In the genomic region with DNA sequence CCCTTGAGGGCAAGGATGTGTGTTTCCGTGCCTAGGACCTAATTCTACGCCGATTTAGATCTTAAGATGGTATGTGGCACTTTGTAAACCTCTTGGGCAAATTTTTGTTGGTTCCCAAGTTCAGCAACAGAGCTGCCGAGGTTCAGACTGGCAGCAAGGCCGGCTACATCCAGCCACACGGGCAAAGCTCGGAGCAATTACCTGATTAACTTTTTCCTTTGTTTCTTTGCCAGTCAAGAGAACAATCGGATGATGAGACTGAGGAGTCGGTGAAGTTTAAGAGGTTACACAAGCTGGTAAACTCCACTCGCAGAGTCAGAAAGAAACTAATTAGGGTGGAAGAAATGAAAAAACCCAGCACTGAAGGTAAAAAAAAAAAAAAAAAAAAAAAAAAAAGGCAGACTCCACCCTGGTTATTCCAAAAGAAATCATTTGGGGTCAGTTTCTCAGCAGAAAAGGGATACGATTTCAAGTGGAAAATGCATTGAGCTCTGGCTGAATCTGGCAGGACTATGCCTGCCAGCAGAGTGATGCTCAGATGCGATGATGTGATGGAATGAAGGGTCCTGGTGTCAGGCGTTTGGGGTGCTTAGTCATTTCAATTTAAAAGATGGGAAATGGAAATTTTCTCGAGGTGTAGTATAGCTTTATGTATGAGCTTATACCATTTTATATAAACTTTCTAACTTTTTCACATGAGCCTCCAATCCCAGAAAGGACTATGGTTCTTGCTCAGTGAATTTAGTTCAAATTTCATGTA, we compare ENCODE assay signal across 14 cellular contexts.
DNase-seq lines count a peak whose midpoint lies in the region; TF ChIP-seq lines count a peak whose summit lies in the region.
"Had no signal": no experiment of that assay in that cellular context is flagged by ENCODE, and none has a peak within 500 bp of the region (broad histone marks: within the 10 kb centered on the region; RNA-seq: fewer than 3 reads in every experiment).

No MANE protein-coding gene starts in this region.

- H3K27ac ChIP-seq in breast epithelium (peak overlapping the region; percentile 93 to 95), esophagus muscularis mucosa (replicated peaks in 1 of 4) (peak overlapping the region; percentile 76 to 87 (median 81)), tibial nerve (peak overlapping the region; percentile 76 to 93 (median 88))

- H3K36me3 Mint-ChIP-seq in MCF 10A (ENCODE audit: insufficient read depth, unreplicated experiment) (peaks cover 15% of the 10 kb centered on the region), neural crest cell (ENCODE audit: low read depth) (peaks cover 15% of the 10 kb centered on the region), immature natural killer cell (no peaks in the 10 kb centered on the region)

- peak overlapping the region; percentile 28 to 64 (median 32) for H3K4me3 ChIP-seq in breast epithelium
- H3K4me3 ChIP-seq in esophagus muscularis mucosa: peak overlapping the region; percentile 17 to 41 (median 32)
- H3K4me3 ChIP-seq in tibial nerve: peak overlapping the region; percentile 15 to 41 (median 20)

- no peaks in the 10 kb centered on the region for H3K27me3 ChIP-seq in breast epithelium
- H3K27me3 ChIP-seq in esophagus muscularis mucosa: no peaks in the 10 kb centered on the region
- no peaks in the 10 kb centered on the region for H3K27me3 ChIP-seq in tibial nerve

- DNase-seq in breast epithelium (ENCODE audit: low spot score in 2 of 2): no peak
- DNase-seq in MCF 10A (ENCODE audit: unreplicated experiment): no peak
- DNase-seq in esophagus muscularis mucosa (ENCODE audit: extremely low spot score): peak; percentile 29
- no peak for DNase-seq in neural crest cell (ENCODE audit: low read depth, low spot score)
- DNase-seq in tibial nerve (ENCODE audit: low spot score in 2 of 2): no peak
- no peak for DNase-seq in immature natural killer cell
- no peak for DNase-seq in NOMO-1 treated with dmso at 0.1 percent for 144 hours (lab: John Stamatoyannopoulos, UW; ENCODE audit: unreplicated experiment)
- no peak for DNase-seq in NCI-H748 treated with DMSO at 0.1 percent for 48 hours (lab: John Stamatoyannopoulos, UW)
- DNase-seq: 8988T; activated CD4-positive, alpha-beta T cell treated with anti-CD3 and anti-CD28 coated beads, Interleukin-2, amount 10 ng/mL, durations not matched to agents 7 days and 5 days; activated effector memory CD4-positive, alpha-beta T cell treated with anti-CD3 and anti-CD28 coated beads, Interleukin-2, amount 50 U/mL, for 16 hours; DMS 273 treated with DMSO at 0.1 percent for 48 hours; left colon; OCI-M1 had no signal

- no peaks in the 10 kb centered on the region for H3K27me3 Mint-ChIP-seq in MCF 10A (ENCODE audit: insufficient read depth, unreplicated experiment)
- no peaks in the 10 kb centered on the region for H3K27me3 Mint-ChIP-seq in neural crest cell (ENCODE audit: low read depth)
- H3K27me3 Mint-ChIP-seq in immature natural killer cell (ENCODE audit: low read depth in 3 of 3): peaks cover 4 to 9% (median 6%) of the 10 kb centered on the region in 3 donors

- intact Hi-C loops in breast epithelium (cut with DNase I; ENCODE audit: low total_unique reads) (no loop called here), MCF 10A (cut with micrococcal nuclease) (no loop called here), esophagus muscularis mucosa (cut with DNase I) (no loop called here)

- CTCF ChIA-PET in MCF 10A (lab: Yijun Ruan, JAX): interaction anchor here (0.6 to 0.8 kb wide), 3 partner anchors 12 to 47 kb away, joined by 3 read pairs; no protein-coding TSS in a partner anchor

- 62% methylated on average over 14 of the region's 14 CpGs for whole genome bisulfite sequencing in esophagus muscularis mucosa
- whole genome bisulfite sequencing in tibial nerve, 2 donors: 20 to 42% methylated on average over 14 of the region's 14 CpGs

- H3K4me1 ChIP-seq in breast epithelium (peaks cover 0 to 14% of the 10 kb centered on the region in 2 donors), esophagus muscularis mucosa (peaks cover 18 to 78% (median 59%) of the 10 kb centered on the region in 4 donors), tibial nerve (peaks cover 0 to 79% (median 15%) of the 10 kb centered on the region in 4 donors)

- H3K4me1 Mint-ChIP-seq in MCF 10A (ENCODE audit: insufficient read depth, unreplicated experiment): peaks cover 8% of the 10 kb centered on the region
- peaks cover 39% of the 10 kb centered on the region for H3K4me1 Mint-ChIP-seq in neural crest cell
- no peaks in the 10 kb centered on the region for H3K4me1 Mint-ChIP-seq in immature natural killer cell
- H3K4me1 Mint-ChIP-seq: activated CD4-positive, alpha-beta T cell treated with anti-CD3 and anti-CD28 coated beads, Interleukin-2, amount 10 ng/mL, durations not matched to agents 7 days and 5 days had no signal

- H3K4me3 Mint-ChIP-seq in MCF 10A (ENCODE audit: unreplicated experiment) (no peak overlapping the region), neural crest cell (no peak overlapping the region), immature natural killer cell (no peak overlapping the region)
- H3K4me3 Mint-ChIP-seq: activated CD4-positive, alpha-beta T cell treated with anti-CD3 and anti-CD28 coated beads, Interleukin-2, amount 10 ng/mL, durations not matched to agents 7 days and 5 days had no signal

- H3K9me3 Mint-ChIP-seq in MCF 10A (ENCODE audit: unreplicated experiment): no peaks in the 10 kb centered on the region
- H3K9me3 Mint-ChIP-seq in neural crest cell: no peaks in the 10 kb centered on the region
- no peaks in the 10 kb centered on the region for H3K9me3 Mint-ChIP-seq in immature natural killer cell
- H3K9me3 Mint-ChIP-seq: activated CD4-positive, alpha-beta T cell treated with anti-CD3 and anti-CD28 coated beads, Interleukin-2, amount 10 ng/mL, durations not matched to agents 7 days and 5 days had no signal

- H3K27ac Mint-ChIP-seq in MCF 10A (ENCODE audit: low read depth, unreplicated experiment) (no peak overlapping the region), neural crest cell (ENCODE audit: unreplicated experiment) (peak overlapping the region; percentile 2), immature natural killer cell (no peak overlapping the region)
- H3K27ac Mint-ChIP-seq: activated CD4-positive, alpha-beta T cell treated with anti-CD3 and anti-CD28 coated beads, Interleukin-2, amount 10 ng/mL, durations not matched to agents 7 days and 5 days had no signal

- no peaks in the 10 kb centered on the region for H3K9me3 ChIP-seq in breast epithelium
- no peaks in the 10 kb centered on the region for H3K9me3 ChIP-seq in esophagus muscularis mucosa
- no peaks in the 10 kb centered on the region for H3K9me3 ChIP-seq in tibial nerve

- TF ChIP-seq CTCF in breast epithelium (IDR thresholded peaks at IDR 0.05) (no peak), MCF 10A (IDR thresholded peaks at IDR 0.05; ENCODE audit: unreplicated experiment) (no peak), esophagus muscularis mucosa (IDR thresholded peaks at IDR 0.05) (no peak), neural crest cell (conservative IDR thresholded peaks at IDR 0.05) (no peak), tibial nerve (IDR thresholded peaks at IDR 0.05) (no peak)

- POLR2A ChIA-PET in MCF 10A (lab: Yijun Ruan, JAX): no interaction called here

- no peak for TF ChIP-seq EP300 in esophagus muscularis mucosa (IDR thresholded peaks at IDR 0.05)
- TF ChIP-seq EP300 in tibial nerve (IDR thresholded peaks at IDR 0.05): no peak

- H3K36me3 ChIP-seq in breast epithelium: no peaks in the 10 kb centered on the region
- peaks cover 0 to 32% (median 12%) of the 10 kb centered on the region in 4 donors for H3K36me3 ChIP-seq in esophagus muscularis mucosa
- H3K36me3 ChIP-seq in tibial nerve: peaks cover 0 to 6% (median 0%) of the 10 kb centered on the region in 3 donors

- TF ChIP-seq POLR2A in breast epithelium (IDR thresholded peaks at IDR 0.05) (no peak), esophagus muscularis mucosa (IDR thresholded peaks at IDR 0.05; ENCODE audit: low read depth) (no peak), tibial nerve (IDR thresholded peaks at IDR 0.05) (no peak)

- BruUV-seq in MCF 10A (replicated peaks; lab: Mats Ljungman, UMichigan): no TSS peak
